ENCODE assay signal across 1 cellular context in the genomic region with DNA sequence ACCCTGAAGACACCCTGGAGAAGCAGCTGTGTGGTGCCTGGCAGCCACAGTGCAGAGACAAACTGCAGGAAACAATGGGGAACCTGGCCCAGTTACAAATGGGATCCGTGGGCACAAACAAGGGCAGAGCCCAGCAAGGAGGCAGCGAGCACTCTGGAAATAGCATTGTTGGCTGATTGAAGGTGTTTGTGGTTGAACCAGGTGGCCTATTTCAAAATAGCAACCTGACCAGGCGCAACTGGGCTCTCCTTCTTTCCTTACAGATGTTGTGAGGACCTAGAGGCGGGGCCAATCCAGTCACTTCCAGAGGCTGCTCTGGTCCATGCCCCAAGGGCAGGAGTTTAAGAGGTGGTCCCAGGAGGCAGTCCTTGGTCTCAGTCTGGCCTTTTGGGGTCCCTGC.
TF ChIP-seq lines count a peak whose summit lies in the region.

No MANE protein-coding gene starts in this region.

TF ChIP-seq in GM23338, 12 proteins besides CTCF, POLR2A, EP300 and RAD21:
- TF ChIP-seq, protein P1, sequence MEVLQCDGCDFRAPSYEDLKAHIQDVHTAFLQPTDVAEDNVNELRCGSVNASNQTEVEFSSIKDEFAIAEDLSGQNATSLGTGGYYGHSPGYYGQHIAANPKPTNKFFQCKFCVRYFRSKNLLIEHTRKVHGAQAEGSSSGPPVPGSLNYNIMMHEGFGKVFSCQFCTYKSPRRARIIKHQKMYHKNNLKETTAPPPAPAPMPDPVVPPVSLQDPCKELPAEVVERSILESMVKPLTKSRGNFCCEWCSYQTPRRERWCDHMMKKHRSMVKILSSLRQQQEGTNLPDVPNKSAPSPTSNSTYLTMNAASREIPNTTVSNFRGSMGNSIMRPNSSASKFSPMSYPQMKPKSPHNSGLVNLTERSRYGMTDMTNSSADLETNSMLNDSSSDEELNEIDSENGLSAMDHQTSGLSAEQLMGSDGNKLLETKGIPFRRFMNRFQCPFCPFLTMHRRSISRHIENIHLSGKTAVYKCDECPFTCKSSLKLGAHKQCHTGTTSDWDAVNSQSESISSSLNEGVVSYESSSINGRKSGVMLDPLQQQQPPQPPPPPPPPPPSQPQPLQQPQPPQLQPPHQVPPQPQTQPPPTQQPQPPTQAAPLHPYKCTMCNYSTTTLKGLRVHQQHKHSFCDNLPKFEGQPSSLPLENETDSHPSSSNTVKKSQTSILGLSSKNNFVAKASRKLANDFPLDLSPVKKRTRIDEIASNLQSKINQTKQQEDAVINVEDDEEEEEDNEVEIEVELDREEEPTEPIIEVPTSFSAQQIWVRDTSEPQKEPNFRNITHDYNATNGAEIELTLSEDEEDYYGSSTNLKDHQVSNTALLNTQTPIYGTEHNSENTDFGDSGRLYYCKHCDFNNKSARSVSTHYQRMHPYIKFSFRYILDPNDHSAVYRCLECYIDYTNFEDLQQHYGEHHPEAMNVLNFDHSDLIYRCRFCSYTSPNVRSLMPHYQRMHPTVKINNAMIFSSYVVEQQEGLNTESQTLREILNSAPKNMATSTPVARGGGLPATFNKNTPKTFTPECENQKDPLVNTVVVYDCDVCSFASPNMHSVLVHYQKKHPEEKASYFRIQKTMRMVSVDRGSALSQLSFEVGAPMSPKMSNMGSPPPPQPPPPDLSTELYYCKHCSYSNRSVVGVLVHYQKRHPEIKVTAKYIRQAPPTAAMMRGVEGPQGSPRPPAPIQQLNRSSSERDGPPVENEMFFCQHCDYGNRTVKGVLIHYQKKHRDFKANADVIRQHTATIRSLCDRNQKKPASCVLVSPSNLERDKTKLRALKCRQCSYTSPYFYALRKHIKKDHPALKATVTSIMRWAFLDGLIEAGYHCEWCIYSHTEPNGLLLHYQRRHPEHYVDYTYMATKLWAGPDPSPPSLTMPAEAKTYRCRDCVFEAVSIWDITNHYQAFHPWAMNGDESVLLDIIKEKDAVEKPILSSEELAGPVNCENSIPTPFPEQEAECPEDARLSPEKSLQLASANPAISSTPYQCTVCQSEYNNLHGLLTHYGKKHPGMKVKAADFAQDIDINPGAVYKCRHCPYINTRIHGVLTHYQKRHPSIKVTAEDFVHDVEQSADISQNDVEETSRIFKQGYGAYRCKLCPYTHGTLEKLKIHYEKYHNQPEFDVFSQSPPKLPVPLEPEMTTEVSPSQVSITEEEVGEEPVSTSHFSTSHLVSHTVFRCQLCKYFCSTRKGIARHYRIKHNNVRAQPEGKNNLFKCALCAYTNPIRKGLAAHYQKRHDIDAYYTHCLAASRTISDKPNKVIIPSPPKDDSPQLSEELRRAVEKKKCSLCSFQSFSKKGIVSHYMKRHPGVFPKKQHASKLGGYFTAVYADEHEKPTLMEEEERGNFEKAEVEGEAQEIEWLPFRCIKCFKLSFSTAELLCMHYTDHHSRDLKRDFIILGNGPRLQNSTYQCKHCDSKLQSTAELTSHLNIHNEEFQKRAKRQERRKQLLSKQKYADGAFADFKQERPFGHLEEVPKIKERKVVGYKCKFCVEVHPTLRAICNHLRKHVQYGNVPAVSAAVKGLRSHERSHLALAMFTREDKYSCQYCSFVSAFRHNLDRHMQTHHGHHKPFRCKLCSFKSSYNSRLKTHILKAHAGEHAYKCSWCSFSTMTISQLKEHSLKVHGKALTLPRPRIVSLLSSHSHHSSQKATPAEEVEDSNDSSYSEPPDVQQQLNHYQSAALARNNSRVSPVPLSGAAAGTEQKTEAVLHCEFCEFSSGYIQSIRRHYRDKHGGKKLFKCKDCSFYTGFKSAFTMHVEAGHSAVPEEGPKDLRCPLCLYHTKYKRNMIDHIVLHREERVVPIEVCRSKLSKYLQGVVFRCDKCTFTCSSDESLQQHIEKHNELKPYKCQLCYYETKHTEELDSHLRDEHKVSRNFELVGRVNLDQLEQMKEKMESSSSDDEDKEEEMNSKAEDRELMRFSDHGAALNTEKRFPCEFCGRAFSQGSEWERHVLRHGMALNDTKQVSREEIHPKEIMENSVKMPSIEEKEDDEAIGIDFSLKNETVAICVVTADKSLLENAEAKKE (CRISPR knock-in tag; IDR thresholded peaks at IDR 0.05): no peak
- no peak for TF ChIP-seq POLR2AphosphoS5 (IDR thresholded peaks at IDR 0.05; ENCODE audit: low read depth)
- TF ChIP-seq, protein P2, sequence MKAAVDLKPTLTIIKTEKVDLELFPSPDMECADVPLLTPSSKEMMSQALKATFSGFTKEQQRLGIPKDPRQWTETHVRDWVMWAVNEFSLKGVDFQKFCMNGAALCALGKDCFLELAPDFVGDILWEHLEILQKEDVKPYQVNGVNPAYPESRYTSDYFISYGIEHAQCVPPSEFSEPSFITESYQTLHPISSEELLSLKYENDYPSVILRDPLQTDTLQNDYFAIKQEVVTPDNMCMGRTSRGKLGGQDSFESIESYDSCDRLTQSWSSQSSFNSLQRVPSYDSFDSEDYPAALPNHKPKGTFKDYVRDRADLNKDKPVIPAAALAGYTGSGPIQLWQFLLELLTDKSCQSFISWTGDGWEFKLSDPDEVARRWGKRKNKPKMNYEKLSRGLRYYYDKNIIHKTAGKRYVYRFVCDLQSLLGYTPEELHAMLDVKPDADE (IDR thresholded peaks at IDR 0.05): no peak
- no peak for TF ChIP-seq ZNF114 (CRISPR knock-in tag; IDR thresholded peaks at IDR 0.05)
- TF ChIP-seq STAT1 (IDR thresholded peaks at IDR 0.05; ENCODE audit: unreplicated experiment): no peak
- no peak for TF ChIP-seq EZH2 (IDR thresholded peaks at IDR 0.05; ENCODE audit: low read depth, unreplicated experiment)
- no peak for TF ChIP-seq EZH2phosphoT487 (IDR thresholded peaks at IDR 0.05; ENCODE audit: unreplicated experiment)
- TF ChIP-seq ZNF331 (CRISPR knock-in tag; IDR thresholded peaks at IDR 0.05; ENCODE audit: low read depth): no peak
- no peak for TF ChIP-seq CREB1 (CRISPR knock-in tag; IDR thresholded peaks at IDR 0.05; ENCODE audit: low read depth)
- TF ChIP-seq, protein P3, sequence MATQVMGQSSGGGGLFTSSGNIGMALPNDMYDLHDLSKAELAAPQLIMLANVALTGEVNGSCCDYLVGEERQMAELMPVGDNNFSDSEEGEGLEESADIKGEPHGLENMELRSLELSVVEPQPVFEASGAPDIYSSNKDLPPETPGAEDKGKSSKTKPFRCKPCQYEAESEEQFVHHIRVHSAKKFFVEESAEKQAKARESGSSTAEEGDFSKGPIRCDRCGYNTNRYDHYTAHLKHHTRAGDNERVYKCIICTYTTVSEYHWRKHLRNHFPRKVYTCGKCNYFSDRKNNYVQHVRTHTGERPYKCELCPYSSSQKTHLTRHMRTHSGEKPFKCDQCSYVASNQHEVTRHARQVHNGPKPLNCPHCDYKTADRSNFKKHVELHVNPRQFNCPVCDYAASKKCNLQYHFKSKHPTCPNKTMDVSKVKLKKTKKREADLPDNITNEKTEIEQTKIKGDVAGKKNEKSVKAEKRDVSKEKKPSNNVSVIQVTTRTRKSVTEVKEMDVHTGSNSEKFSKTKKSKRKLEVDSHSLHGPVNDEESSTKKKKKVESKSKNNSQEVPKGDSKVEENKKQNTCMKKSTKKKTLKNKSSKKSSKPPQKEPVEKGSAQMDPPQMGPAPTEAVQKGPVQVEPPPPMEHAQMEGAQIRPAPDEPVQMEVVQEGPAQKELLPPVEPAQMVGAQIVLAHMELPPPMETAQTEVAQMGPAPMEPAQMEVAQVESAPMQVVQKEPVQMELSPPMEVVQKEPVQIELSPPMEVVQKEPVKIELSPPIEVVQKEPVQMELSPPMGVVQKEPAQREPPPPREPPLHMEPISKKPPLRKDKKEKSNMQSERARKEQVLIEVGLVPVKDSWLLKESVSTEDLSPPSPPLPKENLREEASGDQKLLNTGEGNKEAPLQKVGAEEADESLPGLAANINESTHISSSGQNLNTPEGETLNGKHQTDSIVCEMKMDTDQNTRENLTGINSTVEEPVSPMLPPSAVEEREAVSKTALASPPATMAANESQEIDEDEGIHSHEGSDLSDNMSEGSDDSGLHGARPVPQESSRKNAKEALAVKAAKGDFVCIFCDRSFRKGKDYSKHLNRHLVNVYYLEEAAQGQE (IDR thresholded peaks at IDR 0.05; ENCODE audit: unreplicated experiment): no peak
- no peak for TF ChIP-seq JUNB (IDR thresholded peaks at IDR 0.05; ENCODE audit: unreplicated experiment)
- TF ChIP-seq NANOG (IDR thresholded peaks at IDR 0.05; ENCODE audit: borderline replicate concordance): no peak
TF ChIP-seq in GM23338: peak in this region for 0.
